Comparison of ENCODE assay signal across 8 cellular contexts in the genomic region with DNA sequence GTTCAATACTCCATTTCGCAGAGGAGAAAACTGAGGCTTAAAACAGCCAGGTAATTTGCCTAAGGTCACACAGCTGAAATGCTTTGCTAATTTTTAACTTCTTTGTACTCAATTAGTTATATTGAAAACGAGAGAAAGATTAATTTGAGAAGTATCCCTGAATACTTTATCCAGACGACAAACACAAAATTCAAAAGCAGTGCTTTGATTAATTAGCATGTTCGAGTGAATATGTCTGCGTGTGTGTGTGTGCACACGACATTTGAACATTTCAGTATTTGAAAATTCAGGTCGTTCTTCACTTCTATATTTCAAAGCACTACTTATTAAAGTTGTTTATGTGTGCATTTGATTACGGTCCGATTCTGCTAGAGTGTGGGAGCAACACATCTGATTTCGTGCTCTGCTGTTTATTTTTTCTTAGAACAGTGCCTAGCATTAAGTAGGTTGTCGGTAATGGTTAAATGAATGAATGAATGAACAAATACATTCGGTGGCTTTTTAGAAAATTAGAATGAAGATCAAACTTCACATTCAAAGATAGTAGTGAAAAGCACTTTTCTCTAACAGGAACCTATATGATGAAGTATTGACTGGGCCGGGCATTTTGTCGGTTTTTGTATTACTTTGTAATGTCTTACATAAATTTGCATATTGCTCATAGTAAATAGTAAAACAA. TPM values are rescaled to one million over a fixed set of nuclear protein-coding genes. Genes with fewer than 3 reads are reported as not detected.
DNase-seq lines count a peak whose midpoint lies in the region; ATAC-seq and TF ChIP-seq lines count a peak whose summit lies in the region.

No MANE protein-coding gene starts in this region.

- DNase-seq in Calu3 (no peak), MG63 (no peak), nephron progenitor cell (no peak), NOMO-1 treated with dmso at 0.1 percent for 144 hours (lab: John Stamatoyannopoulos, UW; ENCODE audit: unreplicated experiment) (no peak), AG08396 (ENCODE audit: low spot score) (no peak)
- no peak for DNase-seq in central memory CD8-positive, alpha-beta T cell (ENCODE audit: low spot score in 2 of 2)

- no peaks in the 10 kb centered on the region for H3K9me3 ChIP-seq in MG63

- ATAC-seq in central memory CD8-positive, alpha-beta T cell (replicated peaks; ENCODE audit: extremely low read depth, poor library complexity, severe bottlenecking) = no peak
- ATAC-seq in HG03460 (IDR thresholded peaks at IDR 0.05; ENCODE audit: unreplicated experiment) = no peak
- ATAC-seq in HG03354 (IDR thresholded peaks at IDR 0.05; ENCODE audit: poor library complexity, severe bottlenecking, unreplicated experiment) = no peak

- H3K27me3 Mint-ChIP-seq in Calu3 (ENCODE audit: unreplicated experiment) = peaks cover 12% of the 10 kb centered on the region
- H3K27me3 Mint-ChIP-seq in central memory CD8-positive, alpha-beta T cell = no peaks in the 10 kb centered on the region
- peaks cover 2% of the 10 kb centered on the region for H3K27me3 Mint-ChIP-seq in nephron progenitor cell (ENCODE audit: low read depth, poor library complexity)

- H3K36me3 Mint-ChIP-seq in Calu3 (ENCODE audit: insufficient read depth, unreplicated experiment) = peaks cover 50% of the 10 kb centered on the region
- H3K36me3 Mint-ChIP-seq in central memory CD8-positive, alpha-beta T cell (ENCODE audit: insufficient read depth) = peaks cover 21% of the 10 kb centered on the region
- peaks cover 39% of the 10 kb centered on the region for H3K36me3 Mint-ChIP-seq in nephron progenitor cell (ENCODE audit: low read depth)

- H3K27me3 ChIP-seq in MG63 = no peaks in the 10 kb centered on the region

- intact Hi-C loops in Calu3 (cut with micrococcal nuclease; ENCODE audit: unreplicated experiment) = no loop called here

- no peak for TF ChIP-seq CTCF in Calu3 (IDR thresholded peaks at IDR 0.05; ENCODE audit: unreplicated experiment)
- TF ChIP-seq CTCF in nephron progenitor cell (IDR thresholded peaks at IDR 0.05) = no peak

- H3K27ac Mint-ChIP-seq in Calu3 (ENCODE audit: unreplicated experiment) (peak overlapping the region; percentile 100), nephron progenitor cell (peak overlapping the region; percentile 77)
- H3K27ac Mint-ChIP-seq in central memory CD8-positive, alpha-beta T cell (ENCODE audit: low read depth) = peak overlapping the region; percentile 99

- H3K4me3 Mint-ChIP-seq in Calu3 (ENCODE audit: low read depth, unreplicated experiment) = peak overlapping the region; percentile 98
- peak overlapping the region; percentile 99 for H3K4me3 Mint-ChIP-seq in central memory CD8-positive, alpha-beta T cell
- H3K4me3 Mint-ChIP-seq in nephron progenitor cell = peak overlapping the region; percentile 100

- peaks cover 39% of the 10 kb centered on the region for H3K36me3 ChIP-seq in MG63

- peak overlapping the region; percentile 86 for H3K4me3 ChIP-seq in MG63

- H3K9me3 Mint-ChIP-seq in Calu3 (ENCODE audit: low read depth, unreplicated experiment) (no peaks in the 10 kb centered on the region), nephron progenitor cell (peaks cover 7% of the 10 kb centered on the region)
- H3K9me3 Mint-ChIP-seq in central memory CD8-positive, alpha-beta T cell = no peaks in the 10 kb centered on the region

- CTCF ChIA-PET in Calu3 (lab: Charles Lee) = interaction anchor here (1.2 to 1.6 kb wide), 2 partner anchors 37 to 40 kb away, joined by 3 to 9 read pairs; partner anchors contain the start of gene SYNCRIP

- H3K4me1 Mint-ChIP-seq in Calu3 (ENCODE audit: low read depth, unreplicated experiment) (peaks cover 29% of the 10 kb centered on the region), nephron progenitor cell (peaks cover 30% of the 10 kb centered on the region)
- peaks cover 38% of the 10 kb centered on the region for H3K4me1 Mint-ChIP-seq in central memory CD8-positive, alpha-beta T cell

- BruUV-seq in Calu3 (replicated peaks; lab: Mats Ljungman, UMichigan) = TSS peak; percentile 77

RNA-seq across cellular contexts. Expression of gene SYNCRIP, which starts 36.9 kb away (rescaled TPM):
- total RNA-seq in Calu3 (2022) = 153 and 164 TPM in 2 replicates
- total RNA-seq in MG63 (2014; rRNA removed; shearing (Covaris generic); ENCODE audit: low replicate concordance) = 89.9 and 199 TPM in 2 replicates
